ENCODE assay signal across 8 cellular contexts in genomic region chr7:100435401-100436304, GRCh38. TPM values are rescaled to one million over a fixed set of nuclear protein-coding genes. Genes with fewer than 3 reads are reported as not detected.
DNase-seq lines count a peak whose midpoint lies in the region; ATAC-seq and TF ChIP-seq lines count a peak whose summit lies in the region.

No MANE protein-coding gene starts in this region.

- TF ChIP-seq CTCF in heart right ventricle (IDR thresholded peaks at IDR 0.05): no peak
- TF ChIP-seq CTCF in psoas muscle (IDR thresholded peaks at IDR 0.05): no peak

- H3K4me3 ChIP-seq in heart right ventricle (peak overlapping the region; percentile 62 to 98 (median 91)), psoas muscle (peak overlapping the region; percentile 94)

- no peaks in the 10 kb centered on the region for H3K9me3 Mint-ChIP-seq in activated naive CD4-positive, alpha-beta T cell treated with anti-CD3 and anti-CD28 coated beads, Interleukin-2, amount 50 U/mL, for 72 hours

- H3K9me3 ChIP-seq in heart right ventricle (no peaks in the 10 kb centered on the region), psoas muscle (no peaks in the 10 kb centered on the region)

- ATAC-seq in GM18499 (IDR thresholded peaks at IDR 0.05; ENCODE audit: insufficient read depth, unreplicated experiment): peak; percentile 10
- peak; percentile 12 for ATAC-seq in HG02943 (IDR thresholded peaks at IDR 0.05; ENCODE audit: low read depth, unreplicated experiment)
- peak; percentile 24 to 41 for ATAC-seq in activated naive CD4-positive, alpha-beta T cell treated with anti-CD3 and anti-CD28 coated beads, Interleukin-2, amount 50 U/mL, for 72 hours
- peak in 6 of 8 donors; percentile 14 to 51 (median 32) for ATAC-seq in heart right ventricle
- peak; percentile 30 to 48 (median 45) for ATAC-seq in psoas muscle

- H3K36me3 ChIP-seq in heart right ventricle (peaks cover 0 to 41% (median 16%) of the 10 kb centered on the region in 9 donors), psoas muscle (ENCODE audit: insufficient read depth in 1 of 2, low read depth in 1 of 2) (peaks cover 0 to 35% of the 10 kb centered on the region in 2 donors)

- H3K27ac ChIP-seq in heart right ventricle (peak overlapping the region; percentile 91 to 99 (median 97)), psoas muscle (peak overlapping the region; percentile 96)

- peaks cover 31 to 35% of the 10 kb centered on the region in 2 donors for H3K36me3 Mint-ChIP-seq in activated naive CD4-positive, alpha-beta T cell treated with anti-CD3 and anti-CD28 coated beads, Interleukin-2, amount 50 U/mL, for 72 hours

- H3K4me1 ChIP-seq in heart right ventricle: peaks cover 9 to 54% (median 34%) of the 10 kb centered on the region in 9 donors
- peaks cover 25% of the 10 kb centered on the region for H3K4me1 ChIP-seq in psoas muscle

- peak; percentile 56 for DNase-seq in 8988T
- peak; percentile 42 to 58 for DNase-seq in activated naive CD4-positive, alpha-beta T cell treated with anti-CD3 and anti-CD28 coated beads, Interleukin-2, amount 50 U/mL, for 72 hours (ENCODE audit: low spot score in 2 of 2)
- DNase-seq in heart right ventricle: peak; percentile 29 to 42
- peak; percentile 30 to 66 for DNase-seq in psoas muscle
- DNase-seq in NK-92 (lab: John Stamatoyannopoulos, UW; ENCODE audit: unreplicated experiment): no peak

- 2% methylated on average over 61 to 81 of the region's 81 CpGs for WGBS in heart right ventricle, 2 donors
- 2 to 3% (median 2%) methylated on average over 48 to 81 of the region's 81 CpGs for WGBS in psoas muscle, 3 donors

- peak overlapping the region; percentile 94 to 95 for H3K27ac Mint-ChIP-seq in activated naive CD4-positive, alpha-beta T cell treated with anti-CD3 and anti-CD28 coated beads, Interleukin-2, amount 50 U/mL, for 72 hours

- H3K27me3 ChIP-seq in heart right ventricle: no peaks in the 10 kb centered on the region
- H3K27me3 ChIP-seq in psoas muscle (ENCODE audit: insufficient read depth in 3 of 3, low read length in 2 of 3): no peaks in the 10 kb centered on the region

- intact Hi-C loops in heart right ventricle (cut with DNase I) (no loop called here), psoas muscle (cut with DNase I) (no loop called here)

TF ChIP-seq in PFSK-1, 5 proteins besides CTCF, POLR2A, EP300 and RAD21:
- TF ChIP-seq POLR2AphosphoS5 (IDR thresholded peaks at IDR 0.05; ENCODE audit: low read depth, low read length): peak; percentile 67; the same call in 1 of the 2 replicates
- TF ChIP-seq REST (IDR thresholded peaks at IDR 0.05; ENCODE audit: insufficient read depth in 1 of 2, low read depth in 2 of 2, low read length in 2 of 2): no peak

RNA-seq across cellular contexts. Expression of gene PPP1R35, which starts 0.6 kb away (rescaled TPM):
- polyA plus RNA-seq in PFSK-1 (2012; ENCODE audit: insufficient read length, low read depth): 44.5 TPM
- 10 to 100 TPM; 38.7 to 52.5 TPM for total RNA-seq in activated naive CD4-positive, alpha-beta T cell treated with anti-CD3 and anti-CD28 coated beads, Interleukin-2, amount 50 U/mL, for 72 hours
- total RNA-seq in heart right ventricle: 10 to 100 TPM in 7 of 10 donors, 1 to 10 TPM in 3; 7.5 to 18.2 (median 11.3) TPM
- polyA plus RNA-seq in heart right ventricle: 10 to 100 TPM; 30.3 to 60.4 TPM
- 10 to 100 TPM in 3 of 4 donors, 1 to 10 TPM in 1; 8.0 to 17.9 (median 13.0) TPM for total RNA-seq in psoas muscle
- polyA plus RNA-seq in psoas muscle: 10 to 100 TPM in 2 of 3 donors, 1 to 10 TPM in 1; 9.8 to 22.4 (median 12.8) TPM

RNA-seq across cellular contexts. Expression of gene MEPCE, which starts 6.0 kb away (rescaled TPM):
- polyA plus RNA-seq in PFSK-1 (2012; ENCODE audit: insufficient read length, low read depth): 90.3 TPM
- total RNA-seq in activated naive CD4-positive, alpha-beta T cell treated with anti-CD3 and anti-CD28 coated beads, Interleukin-2, amount 50 U/mL, for 72 hours: 10 to 100 TPM; 53.0 to 83.5 TPM
- total RNA-seq in heart right ventricle: 10 to 100 TPM; 17.2 to 27.7 (median 23.0) TPM
- 10 to 100 TPM; 15.1 to 18.7 TPM for polyA plus RNA-seq in heart right ventricle
- 10 to 100 TPM; 27.2 to 41.5 (median 36.9) TPM for total RNA-seq in psoas muscle
- polyA plus RNA-seq in psoas muscle: 10 to 100 TPM; 28.7 to 40.5 (median 29.5) TPM

RNA-seq across cellular contexts. Expression of gene ZCWPW1, which starts 7.2 kb away (rescaled TPM):
- polyA plus RNA-seq in PFSK-1 (2012; ENCODE audit: insufficient read length, low read depth): 2.6 TPM
- 1 to 10 TPM; 3.4 to 5.6 TPM for total RNA-seq in activated naive CD4-positive, alpha-beta T cell treated with anti-CD3 and anti-CD28 coated beads, Interleukin-2, amount 50 U/mL, for 72 hours
- total RNA-seq in heart right ventricle: 1 to 10 TPM; 3.3 to 5.5 (median 4.0) TPM
- 1 to 10 TPM; 7.2 to 7.5 TPM for polyA plus RNA-seq in heart right ventricle
- total RNA-seq in psoas muscle: 1 to 10 TPM; 3.5 to 5.6 (median 3.7) TPM
- 10 to 100 TPM in 1 of 3 donors, 1 to 10 TPM in 2; 5.5 to 13.2 (median 5.9) TPM for polyA plus RNA-seq in psoas muscle

RNA-seq across cellular contexts. Expression of gene SPACDR, which starts 28.4 kb away (rescaled TPM):
- 8.2 TPM for polyA plus RNA-seq in PFSK-1 (2012; ENCODE audit: insufficient read length, low read depth)
- 1 to 10 TPM; 7.7 to 9.9 TPM for total RNA-seq in activated naive CD4-positive, alpha-beta T cell treated with anti-CD3 and anti-CD28 coated beads, Interleukin-2, amount 50 U/mL, for 72 hours
- total RNA-seq in heart right ventricle (1 to 10 TPM in 2 of 10 donors, under 1 TPM in 4, not detected in 4; 0.28 to 1.1 (median 0.54) TPM), psoas muscle (not detected)
- polyA plus RNA-seq in heart right ventricle (1 to 10 TPM in 1 of 2 donors, under 1 TPM in 1; 0.93 to 1.3 TPM), psoas muscle (under 1 TPM in 2 of 3 donors, not detected in 1; 0.17 to 0.25 TPM)

RNA-seq across cellular contexts. Expression of gene TSC22D4, which starts 43.4 kb away (rescaled TPM):
- 142 TPM for polyA plus RNA-seq in PFSK-1 (2012; ENCODE audit: insufficient read length, low read depth)
- 10 to 100 TPM; 96.2 to 99.9 TPM for total RNA-seq in activated naive CD4-positive, alpha-beta T cell treated with anti-CD3 and anti-CD28 coated beads, Interleukin-2, amount 50 U/mL, for 72 hours
- 10 to 100 TPM; 36.0 to 72.3 (median 46.7) TPM for total RNA-seq in heart right ventricle
- polyA plus RNA-seq in heart right ventricle: 10 to 100 TPM; 46.0 to 53.7 TPM
- 10 to 100 TPM; 15.7 to 23.6 (median 17.6) TPM for total RNA-seq in psoas muscle
- polyA plus RNA-seq in psoas muscle: 10 to 100 TPM; 16.4 to 24.8 (median 16.7) TPM
